In the genomic region with DNA sequence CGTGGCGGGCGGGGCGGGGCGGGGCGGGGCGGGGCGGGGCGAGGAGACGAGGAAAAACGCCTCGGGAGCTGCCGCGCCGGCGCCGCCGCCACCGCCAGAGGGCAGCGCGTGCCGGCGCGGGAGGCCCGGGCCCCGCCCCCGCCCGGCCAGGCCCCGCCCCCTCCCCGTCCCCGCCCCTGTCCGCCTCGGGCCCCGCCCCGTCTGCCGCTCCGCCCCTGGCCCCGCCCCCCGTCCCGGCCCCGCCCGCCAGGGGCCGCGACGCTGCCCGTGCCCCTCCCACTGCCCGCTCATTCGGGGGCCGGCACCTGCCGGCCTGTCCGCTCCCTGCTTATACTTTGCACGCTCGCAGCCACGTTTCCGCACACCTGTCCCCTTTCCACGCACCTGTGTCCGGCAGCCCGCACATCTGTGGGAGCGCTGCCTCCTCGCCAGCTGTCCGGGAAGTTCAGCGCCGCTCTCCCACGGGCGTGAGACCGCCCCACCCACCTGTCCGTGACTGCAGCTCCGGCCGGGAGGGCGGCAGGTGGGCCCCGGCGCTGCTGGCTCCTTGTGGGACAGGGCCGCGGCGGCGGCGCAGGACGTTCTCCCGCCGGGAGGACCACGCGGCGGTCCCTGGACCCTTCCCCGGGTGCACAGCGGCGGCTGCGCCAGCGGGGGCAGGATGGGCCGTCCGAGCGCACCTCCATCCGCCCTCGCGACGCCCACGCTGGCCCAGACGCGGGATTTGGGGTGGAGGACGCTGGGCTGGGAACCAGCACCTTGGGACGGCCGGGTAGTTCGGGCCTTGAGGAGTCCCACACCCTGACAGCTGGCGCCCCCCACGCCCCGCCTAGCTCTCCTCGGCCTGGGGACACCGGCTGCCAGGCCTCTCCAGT, we compare ENCODE assay signal across 8 cellular contexts. TPM values are rescaled to one million over a fixed set of nuclear protein-coding genes. Genes with fewer than 3 reads are reported as not detected.
DNase-seq lines count a peak whose midpoint lies in the region; ATAC-seq and TF ChIP-seq lines count a peak whose summit lies in the region.

No MANE protein-coding gene starts in this region.

- H3K36me3 Mint-ChIP-seq in activated naive CD8-positive, alpha-beta T cell: no peaks in the 10 kb centered on the region

- H3K4me3 ChIP-seq in heart right ventricle: peak overlapping the region in 9 of 10 donors; percentile 48 to 80 (median 63)
- H3K4me3 ChIP-seq in upper lobe of left lung: peak overlapping the region; percentile 47 to 91 (median 80)

- no peak for TF ChIP-seq EP300 in upper lobe of left lung (IDR thresholded peaks at IDR 0.05)

- H3K9me3 ChIP-seq in heart right ventricle (no peaks in the 10 kb centered on the region), upper lobe of left lung (no peaks in the 10 kb centered on the region)

- H3K4me3 Mint-ChIP-seq in activated naive CD8-positive, alpha-beta T cell: peak overlapping the region; percentile 86

- TF ChIP-seq CTCF in heart right ventricle (IDR thresholded peaks at IDR 0.05): peak in 4 of 9 donors; percentile 2 to 36 (median 10)
- peak in 4 of 6 experiments; percentile 43 to 65 (median 47) for TF ChIP-seq CTCF in upper lobe of left lung (IDR thresholded peaks at IDR 0.05)

- H3K27ac Mint-ChIP-seq in activated naive CD8-positive, alpha-beta T cell: peak overlapping the region; percentile 70

- peaks cover 14% of the 10 kb centered on the region for H3K4me1 Mint-ChIP-seq in activated naive CD8-positive, alpha-beta T cell (ENCODE audit: low read depth)

- H3K27me3 ChIP-seq in heart right ventricle: peaks cover 8 to 52% (median 37%) of the 10 kb centered on the region in 7 donors
- H3K27me3 ChIP-seq in upper lobe of left lung: peaks cover 0 to 6% (median 3%) of the 10 kb centered on the region in 4 donors

- H3K9me3 Mint-ChIP-seq in activated naive CD8-positive, alpha-beta T cell (ENCODE audit: low read depth): no peaks in the 10 kb centered on the region

- peak; percentile 38 for ATAC-seq in HG03066 (IDR thresholded peaks at IDR 0.05; ENCODE audit: low read depth, unreplicated experiment)
- ATAC-seq in SK-N-SH treated with all-trans-retinoic acid at 6 μM for 48 hours: peak; percentile 39
- ATAC-seq in heart right ventricle: peak; percentile 59 to 79 (median 72)
- ATAC-seq in upper lobe of left lung (ENCODE audit: low FRiP score in 2 of 2): peak; percentile 79 to 85

- H3K27me3 Mint-ChIP-seq in activated naive CD8-positive, alpha-beta T cell: peaks cover 17% of the 10 kb centered on the region

- TF ChIP-seq POLR2A in upper lobe of left lung (IDR thresholded peaks at IDR 0.05): peak in 2 of 4 donors; percentile 40 to 46

- DNase-seq in DMS 273 (lab: John Stamatoyannopoulos, UW; ENCODE audit: unreplicated experiment): peak; percentile 79
- no peak for DNase-seq in DMS 273 treated with DMSO at 0.1 percent for 48 hours (lab: John Stamatoyannopoulos, UW)
- peak; percentile 59 to 82 for DNase-seq in heart right ventricle
- DNase-seq in posterior cingulate gyrus: peak in 6 of 10 donors; percentile 33 to 93 (median 63)
- peak; percentile 76 to 95 for DNase-seq in upper lobe of left lung

- intact Hi-C loops in heart right ventricle (cut with DNase I) (no loop called here), posterior cingulate gyrus (cut with DNase I) (no loop called here)

- 1% methylated on average over 67 to 92 of the region's 107 CpGs for WGBS in heart right ventricle, 2 donors
- WGBS in upper lobe of left lung, 2 donors: 0 to 1% methylated on average over 6 to 29 of the region's 107 CpGs

- H3K4me1 ChIP-seq in heart right ventricle (peaks cover 14 to 37% (median 31%) of the 10 kb centered on the region in 9 donors), upper lobe of left lung (peaks cover 26 to 43% (median 30%) of the 10 kb centered on the region in 4 donors)

- H3K27ac ChIP-seq in heart right ventricle (peak overlapping the region in 6 of 10 donors; percentile 9 to 65 (median 28)), upper lobe of left lung (peak overlapping the region; percentile 69 to 79 (median 77))

- H3K36me3 ChIP-seq in heart right ventricle: no peaks in the 10 kb centered on the region
- H3K36me3 ChIP-seq in upper lobe of left lung: no peaks in the 10 kb centered on the region

TF ChIP-seq in SK-N-SH treated with all-trans-retinoic acid at 6 μM for 48 hours, 23 proteins besides CTCF, POLR2A, EP300 and RAD21:
- no peak for TF ChIP-seq ISL1 (CRISPR knock-in tag; IDR thresholded peaks at IDR 0.05)
- no peak for TF ChIP-seq ZNF8 (CRISPR knock-in tag; IDR thresholded peaks at IDR 0.05)
- no peak for TF ChIP-seq OSR1 (CRISPR knock-in tag; IDR thresholded peaks at IDR 0.05)
- TF ChIP-seq, protein P1, sequence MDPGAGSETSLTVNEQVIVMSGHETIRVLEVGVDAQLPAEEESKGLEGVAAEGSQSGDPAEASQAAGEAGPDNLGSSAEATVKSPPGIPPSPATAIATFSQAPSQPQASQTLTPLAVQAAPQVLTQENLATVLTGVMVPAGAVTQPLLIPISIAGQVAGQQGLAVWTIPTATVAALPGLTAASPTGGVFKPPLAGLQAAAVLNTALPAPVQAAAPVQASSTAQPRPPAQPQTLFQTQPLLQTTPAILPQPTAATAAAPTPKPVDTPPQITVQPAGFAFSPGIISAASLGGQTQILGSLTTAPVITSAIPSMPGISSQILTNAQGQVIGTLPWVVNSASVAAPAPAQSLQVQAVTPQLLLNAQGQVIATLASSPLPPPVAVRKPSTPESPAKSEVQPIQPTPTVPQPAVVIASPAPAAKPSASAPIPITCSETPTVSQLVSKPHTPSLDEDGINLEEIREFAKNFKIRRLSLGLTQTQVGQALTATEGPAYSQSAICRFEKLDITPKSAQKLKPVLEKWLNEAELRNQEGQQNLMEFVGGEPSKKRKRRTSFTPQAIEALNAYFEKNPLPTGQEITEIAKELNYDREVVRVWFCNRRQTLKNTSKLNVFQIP (CRISPR knock-in tag; IDR thresholded peaks at IDR 0.05; ENCODE audit: borderline replicate concordance, low read depth): no peak
- no peak for TF ChIP-seq ESRRG (CRISPR knock-in tag; IDR thresholded peaks at IDR 0.05)
- TF ChIP-seq SNAI2 (CRISPR knock-in tag; IDR thresholded peaks at IDR 0.05): no peak
- no peak for TF ChIP-seq BACH2 (CRISPR knock-in tag; IDR thresholded peaks at IDR 0.05; ENCODE audit: borderline replicate concordance)
- TF ChIP-seq ZNF70 (CRISPR knock-in tag; IDR thresholded peaks at IDR 0.05): no peak
- TF ChIP-seq CREB5 (CRISPR knock-in tag; IDR thresholded peaks at IDR 0.05; ENCODE audit: low read depth): no peak
- no peak for TF ChIP-seq PPARA (CRISPR knock-in tag; IDR thresholded peaks at IDR 0.05; ENCODE audit: borderline replicate concordance)
- TF ChIP-seq TCF4 (CRISPR knock-in tag; IDR thresholded peaks at IDR 0.05; ENCODE audit: borderline replicate concordance): no peak
- no peak for TF ChIP-seq RARB (CRISPR knock-in tag; IDR thresholded peaks at IDR 0.05)
- TF ChIP-seq ZC3H10 (CRISPR knock-in tag; IDR thresholded peaks at IDR 0.05): no peak
- TF ChIP-seq ZFP3 (CRISPR knock-in tag; IDR thresholded peaks at IDR 0.05): no peak

RNA-seq across cellular contexts. Expression of gene FGFRL1, which starts 1.5 kb away (rescaled TPM):
- total RNA-seq in heart right ventricle (10 to 100 TPM; 22.0 to 36.6 (median 28.1) TPM), upper lobe of left lung (10 to 100 TPM; 21.0 to 32.4 (median 25.6) TPM)
- 10 to 100 TPM; 17.1 to 24.3 TPM for polyA plus RNA-seq in heart right ventricle

RNA-seq across cellular contexts. Expression of gene SLC26A1, which starts 16.7 kb away (rescaled TPM):
- total RNA-seq in heart right ventricle: under 1 TPM in 2 of 10 donors, not detected in 8; 0.28 to 0.38 TPM
- polyA plus RNA-seq in heart right ventricle: under 1 TPM; 0.06 to 0.66 TPM
- total RNA-seq in upper lobe of left lung: 1 to 10 TPM in 1 of 6 donors, under 1 TPM in 5; 0.39 to 2.1 (median 0.68) TPM

RNA-seq across cellular contexts. Expression of gene IDUA, which starts 23.0 kb away (rescaled TPM):
- total RNA-seq in heart right ventricle: 10 to 100 TPM in 1 of 10 donors, 1 to 10 TPM in 9; 6.0 to 10.4 (median 8.7) TPM
- 10 to 100 TPM in 1 of 2 donors, 1 to 10 TPM in 1; 4.6 to 13.3 TPM for polyA plus RNA-seq in heart right ventricle
- total RNA-seq in upper lobe of left lung: 100 to 1,000 TPM in 1 of 6 donors, 10 to 100 TPM in 5; 13.5 to 152 (median 55.9) TPM

RNA-seq across cellular contexts. Expression of gene DGKQ, which starts 36.5 kb away (rescaled TPM):
- total RNA-seq in heart right ventricle (1 to 10 TPM; 2.8 to 5.2 (median 3.8) TPM), upper lobe of left lung (10 to 100 TPM; 10.7 to 36.7 (median 17.5) TPM)
- polyA plus RNA-seq in heart right ventricle: 1 to 10 TPM; 3.6 to 4.9 TPM
